In the genomic region with DNA sequence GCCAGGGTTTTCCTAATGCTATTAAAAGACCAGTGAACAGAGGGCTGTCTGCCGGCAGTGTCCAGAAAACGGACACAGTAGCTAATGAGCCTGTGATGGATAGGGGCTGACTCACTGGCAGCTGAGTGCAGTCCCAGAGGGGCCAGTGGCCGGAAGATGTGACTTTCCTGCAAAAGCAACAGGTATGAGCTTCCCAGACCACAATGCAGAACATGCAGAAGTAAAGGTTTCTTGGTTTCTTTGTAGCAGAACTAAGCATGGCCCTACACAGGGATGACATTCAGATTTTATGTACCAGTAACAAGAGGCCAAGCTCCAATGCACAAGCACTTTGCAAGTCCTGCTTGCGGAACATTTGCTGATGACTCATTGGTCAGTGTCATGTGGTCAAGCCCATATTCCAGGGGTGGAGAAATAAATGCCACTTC, we compare ENCODE assay signal across 1 cellular context.
TF ChIP-seq lines count a peak whose summit lies in the region.

No MANE protein-coding gene starts in this region.

TF ChIP-seq in HCT116, 20 proteins besides CTCF, POLR2A, EP300 and RAD21 (continued from another document):
- no peak for TF ChIP-seq YY1 (IDR thresholded peaks at IDR 0.05; ENCODE audit: extremely low read depth, insufficient replicate concordance, low read depth, low read length)
- TF ChIP-seq EGR1 (IDR thresholded peaks at IDR 0.05; ENCODE audit: low read depth) = no peak
- no peak for TF ChIP-seq MAX (IDR thresholded peaks at IDR 0.05)
- TF ChIP-seq, protein P1, sequence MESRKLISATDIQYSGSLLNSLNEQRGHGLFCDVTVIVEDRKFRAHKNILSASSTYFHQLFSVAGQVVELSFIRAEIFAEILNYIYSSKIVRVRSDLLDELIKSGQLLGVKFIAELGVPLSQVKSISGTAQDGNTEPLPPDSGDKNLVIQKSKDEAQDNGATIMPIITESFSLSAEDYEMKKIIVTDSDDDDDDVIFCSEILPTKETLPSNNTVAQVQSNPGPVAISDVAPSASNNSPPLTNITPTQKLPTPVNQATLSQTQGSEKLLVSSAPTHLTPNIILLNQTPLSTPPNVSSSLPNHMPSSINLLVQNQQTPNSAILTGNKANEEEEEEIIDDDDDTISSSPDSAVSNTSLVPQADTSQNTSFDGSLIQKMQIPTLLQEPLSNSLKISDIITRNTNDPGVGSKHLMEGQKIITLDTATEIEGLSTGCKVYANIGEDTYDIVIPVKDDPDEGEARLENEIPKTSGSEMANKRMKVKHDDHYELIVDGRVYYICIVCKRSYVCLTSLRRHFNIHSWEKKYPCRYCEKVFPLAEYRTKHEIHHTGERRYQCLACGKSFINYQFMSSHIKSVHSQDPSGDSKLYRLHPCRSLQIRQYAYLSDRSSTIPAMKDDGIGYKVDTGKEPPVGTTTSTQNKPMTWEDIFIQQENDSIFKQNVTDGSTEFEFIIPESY (IDR thresholded peaks at IDR 0.05; ENCODE audit: extremely low read depth, insufficient replicate concordance, low read length) = no peak
- TF ChIP-seq EZH2phosphoT487 (IDR thresholded peaks at IDR 0.05; ENCODE audit: borderline replicate concordance) = no peak
- TF ChIP-seq ELF1 (IDR thresholded peaks at IDR 0.05; ENCODE audit: borderline replicate concordance, low read depth) = no peak
- peak; percentile 58; the same call in 1 of the 2 replicates for TF ChIP-seq JUND (IDR thresholded peaks at IDR 0.05)
- no peak for TF ChIP-seq SIN3A (IDR thresholded peaks at IDR 0.05; ENCODE audit: low read depth)
- TF ChIP-seq ZNF274 (IDR thresholded peaks at IDR 0.05; ENCODE audit: low read depth, low read length) = no peak
- TF ChIP-seq POLR2AphosphoS5 (IDR thresholded peaks at IDR 0.05; ENCODE audit: low read depth, low read length) = no peak
- peak; percentile 25; the same call in 1 of the 2 replicates for TF ChIP-seq SP1 (IDR thresholded peaks at IDR 0.05; ENCODE audit: low read depth)
